In the genomic region with DNA sequence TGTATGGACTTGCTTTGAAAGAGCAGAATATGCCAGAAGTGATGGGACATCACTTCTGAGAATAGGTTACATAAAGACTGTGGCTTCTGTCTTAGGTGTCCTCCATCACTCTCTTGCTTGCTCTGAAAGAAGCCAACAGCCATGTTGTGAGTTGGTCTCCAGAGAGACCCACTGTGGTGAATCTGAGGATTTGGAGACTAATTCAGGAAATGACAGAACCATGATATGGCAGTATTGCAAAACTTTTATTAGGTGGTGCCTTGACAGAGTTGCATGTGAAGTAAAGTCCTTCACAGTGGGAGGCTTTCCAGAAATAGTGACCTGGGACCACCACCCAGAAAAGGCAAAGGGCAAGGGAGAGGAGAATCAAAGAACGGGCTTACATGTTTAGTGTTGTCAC, we compare ENCODE assay signal across 1 cellular context.
TF ChIP-seq lines count a peak whose summit lies in the region.

No MANE protein-coding gene starts in this region.

TF ChIP-seq in GM23338, 12 proteins besides CTCF, POLR2A, EP300 and RAD21 (continued from another document):
- TF ChIP-seq ZNF331 (CRISPR knock-in tag; IDR thresholded peaks at IDR 0.05; ENCODE audit: low read depth): no peak
- TF ChIP-seq REST (IDR thresholded peaks at IDR 0.05; ENCODE audit: unreplicated experiment): no peak
- no peak for TF ChIP-seq STAT1 (IDR thresholded peaks at IDR 0.05; ENCODE audit: unreplicated experiment)
- TF ChIP-seq POLR2AphosphoS5 (IDR thresholded peaks at IDR 0.05; ENCODE audit: low read depth): no peak
- no peak for TF ChIP-seq EZH2phosphoT487 (IDR thresholded peaks at IDR 0.05; ENCODE audit: unreplicated experiment)
- TF ChIP-seq EZH2 (IDR thresholded peaks at IDR 0.05; ENCODE audit: low read depth, unreplicated experiment): no peak
- TF ChIP-seq CREB1 (CRISPR knock-in tag; IDR thresholded peaks at IDR 0.05; ENCODE audit: low read depth): no peak
